Comparison of ENCODE assay signal across 16 cellular contexts in genomic region chr11:106391771-106392412, GRCh38.
DNase-seq lines count a peak whose midpoint lies in the region; ATAC-seq and TF ChIP-seq lines count a peak whose summit lies in the region.
"Had no signal": no experiment of that assay in that cellular context is flagged by ENCODE, and none has a peak within 500 bp of the region (broad histone marks: within the 10 kb centered on the region; RNA-seq: fewer than 3 reads in every experiment).

No MANE protein-coding gene starts in this region.

- no peaks in the 10 kb centered on the region for H3K27me3 ChIP-seq in BJ (ENCODE audit: control insufficient read depth, insufficient read depth, low read length)
- H3K27me3 ChIP-seq in Panc1 (ENCODE audit: control insufficient read depth, insufficient read depth, low read length): no peaks in the 10 kb centered on the region
- no peaks in the 10 kb centered on the region for H3K27me3 ChIP-seq in neuronal stem cell (ENCODE audit: control insufficient read depth in 3 of 3, insufficient read depth in 3 of 3, low read depth in 1 of 3, low read length in 3 of 3)
- H3K27me3 ChIP-seq: esophagus squamous epithelium, upper lobe of right lung had no signal

- peaks cover 15% of the 10 kb centered on the region for H3K9me3 Mint-ChIP-seq in type B pancreatic cell

- no peak overlapping the region for H3K4ac ChIP-seq in neuronal stem cell (ENCODE audit: low read length)

- H3K9me3 ChIP-seq in Panc1 (ENCODE audit: control insufficient read depth, insufficient read depth, low read depth, low read length) (peaks cover 13% of the 10 kb centered on the region; the same call in 1 of the 2 replicates), neuronal stem cell (replicated peaks in 1 of 2; ENCODE audit: control insufficient read depth in 2 of 2, insufficient read depth in 1 of 2, low read depth in 1 of 2, low read length in 2 of 2) (peaks cover 3 to 5% of the 10 kb centered on the region in 2 donors)
- H3K9me3 ChIP-seq: esophagus squamous epithelium, upper lobe of right lung had no signal

- no peak overlapping the region for H2BK15ac ChIP-seq in neuronal stem cell (ENCODE audit: low read length)

- no peak overlapping the region for H2BK120ac ChIP-seq in neuronal stem cell (ENCODE audit: low read depth, low read length)

- no CpG with 5 or more reads among the region's 2 CpGs for WGBS in neuronal stem cell (ENCODE audit: extremely low coverage in 2 of 2, insufficient read length in 2 of 2, insufficient replicate concordance in 1 of 2), 2 donors

- peak overlapping the region; percentile 52 for H2AFZ ChIP-seq in neuronal stem cell (ENCODE audit: low read length)

- no peak overlapping the region for H3K4me2 ChIP-seq in neuronal stem cell (ENCODE audit: insufficient read depth, low read length, poor library complexity, severe bottlenecking)

- no peak overlapping the region for H2BK5ac ChIP-seq in neuronal stem cell (ENCODE audit: low read length)

- TF ChIP-seq CTCF in BJ (IDR thresholded peaks at IDR 0.05; ENCODE audit: insufficient read depth, low read depth, low read length) (no peak), Panc1 (IDR thresholded peaks at IDR 0.05) (no peak), epithelial cell of esophagus (IDR thresholded peaks at IDR 0.05; ENCODE audit: insufficient read depth, low read depth, low read length, missing control alignments) (no peak), type B pancreatic cell (conservative IDR thresholded peaks at IDR 0.05) (no peak)

- H3K27ac Mint-ChIP-seq in type B pancreatic cell: no peak overlapping the region
- H3K27ac Mint-ChIP-seq: activated naive CD4-positive, alpha-beta T cell treated with anti-CD3 and anti-CD28 coated beads, Interleukin-2, amount 10 ng/mL, durations not matched to agents 7 days and 5 days; CD4-positive, CD25-positive, alpha-beta regulatory T cell had no signal

- no peaks in the 10 kb centered on the region for H3K4me1 Mint-ChIP-seq in type B pancreatic cell (ENCODE audit: unreplicated experiment)
- H3K4me1 Mint-ChIP-seq: activated naive CD4-positive, alpha-beta T cell treated with anti-CD3 and anti-CD28 coated beads, Interleukin-2, amount 10 ng/mL, durations not matched to agents 7 days and 5 days; CD4-positive, CD25-positive, alpha-beta regulatory T cell had no signal

- no peak overlapping the region for H3K4me3 ChIP-seq in BJ (ENCODE audit: low read depth, low read length)
- H3K4me3 ChIP-seq in Panc1 (ENCODE audit: low read depth in 2 of 2, low read length in 2 of 2): no peak overlapping the region
- H3K4me3 ChIP-seq in epithelial cell of esophagus (ENCODE audit: low read length): no peak overlapping the region
- no peak overlapping the region for H3K4me3 ChIP-seq in neuronal stem cell (ENCODE audit: low read length in 2 of 2)
- H3K4me3 ChIP-seq: esophagus squamous epithelium, mucosa of descending colon, upper lobe of right lung had no signal

- H3K27me3 Mint-ChIP-seq in type B pancreatic cell: peaks cover 3% of the 10 kb centered on the region
- H3K27me3 Mint-ChIP-seq: activated naive CD4-positive, alpha-beta T cell treated with anti-CD3 and anti-CD28 coated beads, Interleukin-2, amount 10 ng/mL, durations not matched to agents 7 days and 5 days; CD4-positive, CD25-positive, alpha-beta regulatory T cell had no signal

- H3K4me3 Mint-ChIP-seq in type B pancreatic cell: no peak overlapping the region
- H3K4me3 Mint-ChIP-seq: activated naive CD4-positive, alpha-beta T cell treated with anti-CD3 and anti-CD28 coated beads, Interleukin-2, amount 10 ng/mL, durations not matched to agents 7 days and 5 days; CD4-positive, CD25-positive, alpha-beta regulatory T cell had no signal

- H2AK5ac ChIP-seq in neuronal stem cell (ENCODE audit: low read depth, low read length): no peak overlapping the region

- no peak for ATAC-seq in Panc1
- ATAC-seq: mucosa of descending colon, upper lobe of right lung had no signal

- DNase-seq in BJ (ENCODE audit: low read depth) (peak; percentile 62), Panc1 (ENCODE audit: low read depth, low spot score) (no peak), epithelial cell of esophagus (ENCODE audit: low read depth) (peak; percentile 12), neuronal stem cell (ENCODE audit: low spot score) (no peak), type B pancreatic cell (ENCODE audit: extremely low spot score, unreplicated experiment) (no peak), HT-29 (ENCODE audit: low spot score) (no peak), NCI-H510A (lab: John Stamatoyannopoulos, UW) (no peak)
- DNase-seq in activated naive CD4-positive, alpha-beta T cell (lab: John Stamatoyannopoulos, UW): no peak
- DNase-seq: activated naive CD4-positive, alpha-beta T cell treated with anti-CD3 and anti-CD28 coated beads, Interleukin-2, amount 10 ng/mL, durations not matched to agents 7 days and 5 days; CD4-positive, CD25-positive, alpha-beta regulatory T cell; esophagus squamous epithelium; H7; mucosa of descending colon; stimulated activated CD4-positive, alpha-beta T cell treated with anti-CD3 and anti-CD28 coated beads, Interleukin-1b, Interleukin-23, amount 100 ng/mL, for 48 hours; upper lobe of right lung had no signal

- in situ Hi-C loops in Panc1 (cut with HindIII; ENCODE audit: low pct_unique_long_range_greater_than_20kb, low sequenced_read_pairs): no loop called here

- no peak overlapping the region for H3K18ac ChIP-seq in neuronal stem cell (ENCODE audit: low read length)

- H3K36me3 ChIP-seq in BJ (ENCODE audit: control insufficient read depth, insufficient read depth, low read length): no peaks in the 10 kb centered on the region
- H3K36me3 ChIP-seq in Panc1 (ENCODE audit: control insufficient read depth, insufficient read depth, low read length): no peaks in the 10 kb centered on the region
- H3K36me3 ChIP-seq in neuronal stem cell (replicated peaks in 1 of 2; ENCODE audit: control insufficient read depth in 2 of 2, insufficient read depth in 2 of 2, low read length in 2 of 2): no peaks in the 10 kb centered on the region
- H3K36me3 ChIP-seq: esophagus squamous epithelium, upper lobe of right lung had no signal

- H3K36me3 Mint-ChIP-seq in type B pancreatic cell: peaks cover 9% of the 10 kb centered on the region
- H3K36me3 Mint-ChIP-seq: activated naive CD4-positive, alpha-beta T cell treated with anti-CD3 and anti-CD28 coated beads, Interleukin-2, amount 10 ng/mL, durations not matched to agents 7 days and 5 days; CD4-positive, CD25-positive, alpha-beta regulatory T cell had no signal

- H3K27ac ChIP-seq in Panc1 (ENCODE audit: low read length) (peak overlapping the region; percentile 8; the same call in 1 of the 2 replicates), neuronal stem cell (replicated peaks; ENCODE audit: low read length) (no peak overlapping the region)
- H3K27ac ChIP-seq: esophagus squamous epithelium, upper lobe of right lung, VCaP had no signal

- no peak overlapping the region for H3K14ac ChIP-seq in neuronal stem cell (ENCODE audit: low read length)

- intact Hi-C loops in Panc1 (cut with micrococcal nuclease; ENCODE audit: unreplicated experiment): no loop called here

- H3K9ac ChIP-seq in neuronal stem cell (ENCODE audit: low read depth, low read length, poor library complexity): no peak overlapping the region

- POLR2A ChIA-PET in BJ (lab: Charles Lee) (no interaction called here), Panc1 (lab: Charles Lee) (interaction anchor here (0.5 kb wide), 1 partner anchor 32 kb away, joined by 13 read pairs; no protein-coding TSS in a partner anchor)

- H2BK12ac ChIP-seq in neuronal stem cell (ENCODE audit: low read length): no peak overlapping the region

- H3K23ac ChIP-seq in neuronal stem cell (ENCODE audit: low read depth, low read length, poor library complexity): no peak overlapping the region

- H3K4me1 ChIP-seq in Panc1 (ENCODE audit: control insufficient read depth, insufficient read depth, low read length) (no peaks in the 10 kb centered on the region), neuronal stem cell (ENCODE audit: control insufficient read depth in 2 of 2, insufficient read depth in 1 of 2, low read depth in 1 of 2, low read length in 2 of 2) (peaks cover 2 to 3% of the 10 kb centered on the region in 2 donors)
- H3K4me1 ChIP-seq: esophagus squamous epithelium, upper lobe of right lung had no signal

- no peak overlapping the region for H4K91ac ChIP-seq in neuronal stem cell (ENCODE audit: low read depth, low read length, poor library complexity)

- BruUV-seq in Panc1 (replicated peaks; lab: Mats Ljungman, UMichigan): no TSS peak

- CTCF ChIA-PET in BJ (lab: Yijun Ruan, JAX) (interaction anchor here (0.6 kb wide), 1 partner anchor 958 kb away, joined by 4 read pairs; no protein-coding TSS in a partner anchor), Panc1 (lab: Charles Lee) (no interaction called here)

- H3K79me1 ChIP-seq in neuronal stem cell (ENCODE audit: low read depth, low read length): no peaks in the 10 kb centered on the region

- H4K8ac ChIP-seq in neuronal stem cell (ENCODE audit: low read depth, low read length): no peak overlapping the region

Comparison
In these comparisons a context has a peak if more than half of its experiments do, and no peak if none do; other contexts are left out.
1. DNase-seq: peak in BJ (single experiment) and epithelial cell of esophagus (single experiment); none in Panc1 (single experiment), neuronal stem cell (single experiment), activated naive CD4-positive, alpha-beta T cell (0 of 4), type B pancreatic cell (single experiment), HT-29 (single experiment) and NCI-H510A (single experiment).